ENCODE assay signal across 4 cellular contexts in the genomic region with DNA sequence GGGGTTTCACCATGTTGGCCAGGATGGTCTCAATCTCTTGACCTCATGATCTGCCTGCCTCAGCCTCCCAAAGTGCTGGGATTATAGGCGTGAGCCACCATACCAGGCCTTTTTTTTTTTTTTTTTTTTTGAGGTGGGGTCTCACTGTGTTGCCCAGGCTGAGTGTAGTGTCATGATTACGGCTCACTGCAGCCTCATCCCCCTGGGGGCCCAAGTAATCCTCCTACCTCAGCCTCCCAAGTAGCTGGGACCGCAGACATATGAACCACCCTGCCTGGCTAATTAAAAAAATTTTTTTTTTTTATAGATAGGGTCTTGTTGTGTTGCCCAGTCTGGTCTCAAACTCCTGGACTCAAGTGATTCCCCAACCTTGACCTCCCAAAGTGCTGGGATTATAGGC. TPM values are rescaled to one million over a fixed set of nuclear protein-coding genes. Genes with fewer than 3 reads are reported as not detected.
"Had no signal": no experiment of that assay in that cellular context is flagged by ENCODE, and none has a peak within 500 bp of the region (broad histone marks: within the 10 kb centered on the region; RNA-seq: fewer than 3 reads in every experiment).

No MANE protein-coding gene starts in this region.

RNA-seq across cellular contexts. Expression of a gene that starts 54.2 kb away (rescaled TPM):
- total RNA-seq: GM23338, H1, H7, H9 had no signal
- polyA plus RNA-seq: GM23338 had no signal
